ENCODE assay signal across 8 cellular contexts in the genomic region with DNA sequence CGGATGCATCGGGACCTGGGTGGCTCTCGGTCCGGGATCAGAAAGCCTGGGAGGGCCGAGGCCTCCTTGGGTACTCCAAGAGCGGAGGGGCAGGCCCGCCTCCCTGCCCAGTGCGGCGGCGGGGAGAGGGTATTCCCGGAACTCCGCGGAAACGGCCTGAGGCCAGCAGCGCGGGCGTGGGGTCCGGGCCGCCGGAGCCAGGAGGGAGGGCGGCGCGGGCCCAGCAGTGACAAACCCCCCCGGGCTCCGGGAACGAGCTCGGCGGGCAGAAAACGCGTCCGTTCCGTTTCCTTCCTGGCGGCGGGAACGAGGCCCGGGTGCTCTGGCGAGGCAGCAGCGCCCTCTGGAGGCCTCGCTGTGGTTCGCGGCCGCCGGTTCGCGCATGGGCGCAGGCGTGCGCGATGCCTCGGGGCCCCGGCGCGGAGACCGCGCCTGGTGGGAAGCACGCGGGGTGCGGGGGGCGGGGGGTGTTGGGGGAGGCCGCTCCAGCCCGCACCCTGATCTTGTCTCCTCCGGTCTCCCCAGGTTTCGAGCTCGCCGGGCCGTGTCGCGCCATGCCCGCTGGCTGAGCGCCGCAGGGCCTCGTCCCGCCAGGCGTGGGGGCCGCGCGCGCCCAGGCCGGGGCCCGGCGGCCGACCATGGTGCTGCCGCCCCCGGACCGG. TPM values are rescaled to one million over a fixed set of nuclear protein-coding genes. Genes with fewer than 3 reads are reported as not detected.
DNase-seq lines count a peak whose midpoint lies in the region; ATAC-seq, FAIRE-seq and TF ChIP-seq lines count a peak whose summit lies in the region.

No MANE protein-coding gene starts in this region.

- peak overlapping the region; percentile 85 for H3K4me2 ChIP-seq in HepG2 (ENCODE audit: low read depth, low read length)

- no peak overlapping the region for H2AFZ ChIP-seq in HepG2 (ENCODE audit: low read length)

- peak; percentile 98 for TF ChIP-seq RAD21 in HepG2 (CRISPR knock-in tag; IDR thresholded peaks at IDR 0.05)

- CTCF ChIA-PET in HepG2 (lab: Yijun Ruan, JAX; ENCODE audit: low intra/inter-chr PET ratio, low total read pairs) = interaction anchor here (1.1 to 4.1 kb wide), 3 partner anchors 38 to 80 kb away, joined by 3 to 15 read pairs (median 10); a partner anchor contains a TSS

- H3K27me3 ChIP-seq in HepG2 (ENCODE audit: control insufficient read depth in 1 of 2, insufficient read depth in 2 of 2, low read length in 2 of 2) = peaks cover 1 to 21% of the 10 kb centered on the region in 2 experiments; a peak in 4 of 5 replicates

- H3K4me3 Mint-ChIP-seq in activated CD4-positive, alpha-beta T cell treated with anti-CD3 and anti-CD28 coated beads, Interleukin-2, amount 10 ng/mL, durations not matched to agents 24 days and 14 days = peak overlapping the region; percentile 84

- intact Hi-C loops in activated CD4-positive, alpha-beta T cell treated with anti-CD3 and anti-CD28 coated beads, Interleukin-2, amount 10 ng/mL, durations not matched to agents 24 days and 14 days (cut with micrococcal nuclease) = loop anchor here (2.0 to 10.0 kb wide), 2 partner anchors 54 to 158 kb away; a partner anchor contains a TSS
- intact Hi-C loops in HepG2 (cut with micrococcal nuclease; ENCODE audit: unreplicated experiment) = loop anchor here (2.0 kb wide), 1 partner anchor 48 kb away; no protein-coding TSS in a partner anchor

- BruUV-seq in HepG2 (replicated peaks; lab: Mats Ljungman, UMichigan) = no TSS peak

- H3K4me3 ChIP-seq in coronary artery (peak overlapping the region; percentile 96), HepG2 (replicated peaks in 1 of 3; ENCODE audit: insufficient read depth in 1 of 3, low read depth in 2 of 3, low read length in 3 of 3) (peak overlapping the region; percentile 79 to 89 (median 80); a peak in 5 of 6 replicates)

- DNase-seq in ACHN = peak; percentile 66
- DNase-seq in GM20000 (ENCODE audit: low spot score) = peak; percentile 99
- DNase-seq in NCI-H2227 (lab: John Stamatoyannopoulos, UW; ENCODE audit: unreplicated experiment) = peak; percentile 85
- peak; percentile 96 for DNase-seq in activated CD4-positive, alpha-beta T cell treated with anti-CD3 and anti-CD28 coated beads, Interleukin-2, amount 10 ng/mL, durations not matched to agents 24 days and 14 days
- no peak for DNase-seq in coronary artery (ENCODE audit: low spot score)
- DNase-seq in HepG2 (ENCODE audit: low spot score) = peak; percentile 38
- peak; percentile 80 for DNase-seq in stimulated activated CD4-positive, alpha-beta T cell treated with anti-CD3 and anti-CD28 coated beads, Interleukin-1b, Interleukin-23, amount 100 ng/mL, for 48 hours

- peak overlapping the region in 1 of 2 donors; percentile 68 for H3K27ac ChIP-seq in coronary artery
- peak overlapping the region; percentile 51 for H3K27ac ChIP-seq in HepG2 (ENCODE audit: extremely low read length, insufficient read depth, low read length)

- H3K4me1 ChIP-seq in HepG2 (ENCODE audit: insufficient read depth, low read length) = peaks cover 44% of the 10 kb centered on the region

- peaks cover 12% of the 10 kb centered on the region for H3K4me1 Mint-ChIP-seq in activated CD4-positive, alpha-beta T cell treated with anti-CD3 and anti-CD28 coated beads, Interleukin-2, amount 10 ng/mL, durations not matched to agents 24 days and 14 days

- no peaks in the 10 kb centered on the region for H3K9me3 Mint-ChIP-seq in activated CD4-positive, alpha-beta T cell treated with anti-CD3 and anti-CD28 coated beads, Interleukin-2, amount 10 ng/mL, durations not matched to agents 24 days and 14 days

- H3K36me3 ChIP-seq in HepG2 (replicated peaks in 1 of 2; ENCODE audit: control insufficient read depth in 1 of 2, insufficient read depth in 2 of 2, low read length in 2 of 2) = 0 out of 5 replicates have a peak, but pooled peaks cover 0 to 6% of the 10 kb centered on the region in 2 experiments

- 52% methylated on average over 10 of the region's 85 CpGs for WGBS in HepG2 (ENCODE audit: low lambda C conversion rate)

- H3K27me3 Mint-ChIP-seq in activated CD4-positive, alpha-beta T cell treated with anti-CD3 and anti-CD28 coated beads, Interleukin-2, amount 10 ng/mL, durations not matched to agents 24 days and 14 days = peaks cover 24% of the 10 kb centered on the region

- H3K36me3 Mint-ChIP-seq in activated CD4-positive, alpha-beta T cell treated with anti-CD3 and anti-CD28 coated beads, Interleukin-2, amount 10 ng/mL, durations not matched to agents 24 days and 14 days (ENCODE audit: low read depth) = peaks cover 5% of the 10 kb centered on the region

- no peak for FAIRE-seq in HepG2 (lab: Jason Lieb, UNC)

- no peak overlapping the region for H3K27ac Mint-ChIP-seq in activated CD4-positive, alpha-beta T cell treated with anti-CD3 and anti-CD28 coated beads, Interleukin-2, amount 10 ng/mL, durations not matched to agents 24 days and 14 days

- no peaks in the 10 kb centered on the region for H3K9me3 ChIP-seq in HepG2 (ENCODE audit: low read length)

- no peaks in the 10 kb centered on the region for H3K79me2 ChIP-seq in HepG2 (ENCODE audit: insufficient read depth, low read length)

- TF ChIP-seq EP300 in HepG2 (IDR thresholded peaks at IDR 0.05; ENCODE audit: low read depth in 2 of 2, low read length in 2 of 2) = no peak
- no peak for TF ChIP-seq EP300 in HepG2 (CRISPR knock-in tag; IDR thresholded peaks at IDR 0.05; ENCODE audit: borderline replicate concordance)

- in situ Hi-C loops in ACHN (cut with HindIII; ENCODE audit: low pct_ligation_motif_present, low pct_unique_long_range_greater_than_20kb, low sequenced_read_pairs) = no loop called here
- in situ Hi-C loops in HepG2 (cut with HindIII; ENCODE audit: extremely low pct_ligation_motif_present, low pct_unique_long_range_greater_than_20kb) = loop anchor here (5.0 kb wide), 2 partner anchors 41 to 106 kb away; a partner anchor contains a TSS

- POLR2A ChIA-PET in HepG2 (lab: Yijun Ruan, JAX) = interaction anchor here (1.0 to 1.7 kb wide), 4 partner anchors 28 to 47 kb away, joined by 4 to 10 read pairs (median 8); no protein-coding TSS in a partner anchor

- TF ChIP-seq CTCF in GM20000 (IDR thresholded peaks at IDR 0.05; ENCODE audit: extremely low read depth, missing control alignments) (peak; percentile 96), coronary artery (IDR thresholded peaks at IDR 0.05) (peak; percentile 86), HepG2 (CRISPR knock-in tag; IDR thresholded peaks at IDR 0.05) (peak; percentile 93)

- no peak; a peak in 1 of 4 replicates for TF ChIP-seq POLR2A in HepG2 (IDR thresholded peaks at IDR 0.05; ENCODE audit: insufficient read depth in 1 of 2, low read depth in 2 of 2, low read length in 2 of 2)

- H4K20me1 ChIP-seq in HepG2 (ENCODE audit: insufficient read depth, low read length) = no peaks in the 10 kb centered on the region

- peak overlapping the region; percentile 76 for H3K9ac ChIP-seq in HepG2 (ENCODE audit: insufficient read depth, low read depth, low read length)

- peak; percentile 50 for ATAC-seq in HepG2
- ATAC-seq in GM21529 (IDR thresholded peaks at IDR 0.05; ENCODE audit: unreplicated experiment) = no peak

RNA-seq across cellular contexts. Expression of a gene that starts 1.9 kb away (rescaled TPM):
- 9.1 and 10.3 TPM in 2 replicates for total RNA-seq in activated CD4-positive, alpha-beta T cell treated with anti-CD3 and anti-CD28 coated beads, Interleukin-2, amount 10 ng/mL, durations not matched to agents 24 days and 14 days
- total RNA-seq in HepG2 (2016; rRNA removed; fragmentation: Illumina TruSeq; extraction: Trizol) = 10.8 and 19.0 TPM in 2 replicates
- total RNA-seq in HepG2 (2016; cell fraction: cytosol; rRNA removed; fragmentation: Illumina TruSeq; extraction: Trizol; ENCODE audit: low read depth) = 11.9 and 15.2 TPM in 2 replicates
- total RNA-seq in HepG2 (2016; cell fraction: insoluble cytoplasmic fraction; rRNA removed; fragmentation: Illumina TruSeq; extraction: Trizol) = 12.1 and 17.9 TPM in 2 replicates
- 21.1 and 26.4 TPM in 2 replicates for total RNA-seq in HepG2 (2016; cell fraction: membrane; rRNA removed; fragmentation: Illumina TruSeq; extraction: Trizol)
- total RNA-seq in HepG2 (2016; cell fraction: nucleus; rRNA removed; fragmentation: Illumina TruSeq; extraction: Trizol) = 8.8 and 9.1 TPM in 2 replicates
- 6.6 and 10.9 TPM in 2 replicates for polyA plus RNA-seq in HepG2 (2011; rRNA removed)
- polyA plus RNA-seq in HepG2 (2011; cell fraction: cytosol; rRNA removed) = 11.8 and 25.5 TPM in 2 replicates
- polyA plus RNA-seq in HepG2 (2011; cell fraction: nucleus; rRNA removed) = 16.5 and 16.6 TPM in 2 replicates
- polyA plus RNA-seq in HepG2 (2012) = 4.0 and 4.3 TPM in 2 replicates
- 8.8 and 9.5 TPM in 2 replicates for polyA plus RNA-seq in HepG2 (2016; cell fraction: cytosol; fragmentation: Illumina TruSeq; extraction: Trizol; ENCODE audit: low read depth)
- polyA plus RNA-seq in HepG2 (2016; cell fraction: insoluble cytoplasmic fraction; fragmentation: Illumina TruSeq; extraction: Trizol; ENCODE audit: low read depth) = 8.7 and 9.4 TPM in 2 replicates
- 13.5 TPM in 2 replicates for polyA plus RNA-seq in HepG2 (2016; cell fraction: membrane; fragmentation: Illumina TruSeq; extraction: Trizol; ENCODE audit: low read depth)
- 12.3 and 13.5 TPM in 2 replicates for polyA plus RNA-seq in HepG2 (2016; cell fraction: nucleus; fragmentation: Illumina TruSeq; extraction: Trizol; ENCODE audit: insufficient read depth, low read depth)
- 0.82 and 39.5 TPM in 2 replicates for polyA minus RNA-seq in HepG2 (2011; rRNA and poly(A)+ RNA removed; ENCODE audit: low replicate concordance)
- polyA minus RNA-seq in HepG2 (2011; cell fraction: cytosol; rRNA and poly(A)+ RNA removed) = 12.8 and 13.8 TPM in 2 replicates
- polyA minus RNA-seq in HepG2 (2011; cell fraction: nucleus; rRNA and poly(A)+ RNA removed) = 4.1 and 4.5 TPM in 2 replicates

RNA-seq across cellular contexts. Expression of a gene that starts 37.3 kb away (rescaled TPM):
- 41.4 and 43.3 TPM in 2 replicates for total RNA-seq in activated CD4-positive, alpha-beta T cell treated with anti-CD3 and anti-CD28 coated beads, Interleukin-2, amount 10 ng/mL, durations not matched to agents 24 days and 14 days
- total RNA-seq in HepG2 (2016; rRNA removed; fragmentation: Illumina TruSeq; extraction: Trizol) = 20.7 and 27.4 TPM in 2 replicates
- 9.2 and 10.3 TPM in 2 replicates for total RNA-seq in HepG2 (2016; cell fraction: cytosol; rRNA removed; fragmentation: Illumina TruSeq; extraction: Trizol; ENCODE audit: low read depth)
- 21.2 and 28.4 TPM in 2 replicates for total RNA-seq in HepG2 (2016; cell fraction: insoluble cytoplasmic fraction; rRNA removed; fragmentation: Illumina TruSeq; extraction: Trizol)
- 12.9 and 13.8 TPM in 2 replicates for total RNA-seq in HepG2 (2016; cell fraction: membrane; rRNA removed; fragmentation: Illumina TruSeq; extraction: Trizol)
- 15.9 and 16.8 TPM in 2 replicates for total RNA-seq in HepG2 (2016; cell fraction: nucleus; rRNA removed; fragmentation: Illumina TruSeq; extraction: Trizol)
- 5.7 and 7.3 TPM in 2 replicates for polyA plus RNA-seq in HepG2 (2011; rRNA removed)
- polyA plus RNA-seq in HepG2 (2011; cell fraction: cytosol; rRNA removed) = 4.1 and 10.9 TPM in 2 replicates
- polyA plus RNA-seq in HepG2 (2011; cell fraction: nucleus; rRNA removed) = 20.8 and 27.4 TPM in 2 replicates
- 4.5 and 5.0 TPM in 2 replicates for polyA plus RNA-seq in HepG2 (2012)
- polyA plus RNA-seq in HepG2 (2016; cell fraction: cytosol; fragmentation: Illumina TruSeq; extraction: Trizol; ENCODE audit: low read depth) = 5.8 and 6.5 TPM in 2 replicates
- polyA plus RNA-seq in HepG2 (2016; cell fraction: insoluble cytoplasmic fraction; fragmentation: Illumina TruSeq; extraction: Trizol; ENCODE audit: low read depth) = 20.9 and 21.6 TPM in 2 replicates
- 9.6 and 10.0 TPM in 2 replicates for polyA plus RNA-seq in HepG2 (2016; cell fraction: membrane; fragmentation: Illumina TruSeq; extraction: Trizol; ENCODE audit: low read depth)
- 36.1 and 37.5 TPM in 2 replicates for polyA plus RNA-seq in HepG2 (2016; cell fraction: nucleus; fragmentation: Illumina TruSeq; extraction: Trizol; ENCODE audit: insufficient read depth, low read depth)
- 12.1 and 23.1 TPM in 2 replicates for polyA minus RNA-seq in HepG2 (2011; rRNA and poly(A)+ RNA removed; ENCODE audit: low replicate concordance)
- 2.8 and 5.5 TPM in 2 replicates for polyA minus RNA-seq in HepG2 (2011; cell fraction: cytosol; rRNA and poly(A)+ RNA removed)
- 7.3 and 9.0 TPM in 2 replicates for polyA minus RNA-seq in HepG2 (2011; cell fraction: nucleus; rRNA and poly(A)+ RNA removed)

RNA-seq across cellular contexts. Expression of a gene that starts 41.6 kb away (rescaled TPM):
- 99.3 and 110 TPM in 2 replicates for total RNA-seq in activated CD4-positive, alpha-beta T cell treated with anti-CD3 and anti-CD28 coated beads, Interleukin-2, amount 10 ng/mL, durations not matched to agents 24 days and 14 days
- total RNA-seq in HepG2 (2016; rRNA removed; fragmentation: Illumina TruSeq; extraction: Trizol) = 53.9 and 59.7 TPM in 2 replicates
- 18.2 and 27.4 TPM in 2 replicates for total RNA-seq in HepG2 (2016; cell fraction: cytosol; rRNA removed; fragmentation: Illumina TruSeq; extraction: Trizol; ENCODE audit: low read depth)
- 53.1 and 55.2 TPM in 2 replicates for total RNA-seq in HepG2 (2016; cell fraction: insoluble cytoplasmic fraction; rRNA removed; fragmentation: Illumina TruSeq; extraction: Trizol)
- 23.1 and 27.8 TPM in 2 replicates for total RNA-seq in HepG2 (2016; cell fraction: membrane; rRNA removed; fragmentation: Illumina TruSeq; extraction: Trizol)
- 25.3 and 26.5 TPM in 2 replicates for total RNA-seq in HepG2 (2016; cell fraction: nucleus; rRNA removed; fragmentation: Illumina TruSeq; extraction: Trizol)
- polyA plus RNA-seq in HepG2 (2011; rRNA removed) = 59.5 and 62.2 TPM in 2 replicates
- polyA plus RNA-seq in HepG2 (2011; cell fraction: cytosol; rRNA removed) = 27.8 and 82.6 TPM in 2 replicates
- polyA plus RNA-seq in HepG2 (2011; cell fraction: nucleus; rRNA removed) = 47.3 and 55.5 TPM in 2 replicates
- polyA plus RNA-seq in HepG2 (2012) = 46.4 and 49.2 TPM in 2 replicates
- 85.4 and 115 TPM in 2 replicates for polyA plus RNA-seq in HepG2 (2016; cell fraction: cytosol; fragmentation: Illumina TruSeq; extraction: Trizol; ENCODE audit: low read depth)
- 142 and 159 TPM in 2 replicates for polyA plus RNA-seq in HepG2 (2016; cell fraction: insoluble cytoplasmic fraction; fragmentation: Illumina TruSeq; extraction: Trizol; ENCODE audit: low read depth)
- polyA plus RNA-seq in HepG2 (2016; cell fraction: membrane; fragmentation: Illumina TruSeq; extraction: Trizol; ENCODE audit: low read depth) = 67.3 and 82.2 TPM in 2 replicates
- polyA plus RNA-seq in HepG2 (2016; cell fraction: nucleus; fragmentation: Illumina TruSeq; extraction: Trizol; ENCODE audit: insufficient read depth, low read depth) = 136 and 137 TPM in 2 replicates
- polyA minus RNA-seq in HepG2 (2011; rRNA and poly(A)+ RNA removed; ENCODE audit: low replicate concordance) = 24.8 and 136 TPM in 2 replicates
- polyA minus RNA-seq in HepG2 (2011; cell fraction: cytosol; rRNA and poly(A)+ RNA removed) = 20.6 and 28.4 TPM in 2 replicates
- polyA minus RNA-seq in HepG2 (2011; cell fraction: nucleus; rRNA and poly(A)+ RNA removed) = 4.7 and 11.8 TPM in 2 replicates

RNA-seq across cellular contexts. Expression of a gene that starts 53.7 kb away (rescaled TPM):
- total RNA-seq in activated CD4-positive, alpha-beta T cell treated with anti-CD3 and anti-CD28 coated beads, Interleukin-2, amount 10 ng/mL, durations not matched to agents 24 days and 14 days = 0.37 and 0.43 TPM in 2 replicates
- total RNA-seq in HepG2 (2016; rRNA removed; fragmentation: Illumina TruSeq; extraction: Trizol) = 32.1 and 37.9 TPM in 2 replicates
- 22.2 and 30.3 TPM in 2 replicates for total RNA-seq in HepG2 (2016; cell fraction: cytosol; rRNA removed; fragmentation: Illumina TruSeq; extraction: Trizol; ENCODE audit: low read depth)
- total RNA-seq in HepG2 (2016; cell fraction: insoluble cytoplasmic fraction; rRNA removed; fragmentation: Illumina TruSeq; extraction: Trizol) = 29.1 and 37.9 TPM in 2 replicates
- 30.8 and 36.2 TPM in 2 replicates for total RNA-seq in HepG2 (2016; cell fraction: membrane; rRNA removed; fragmentation: Illumina TruSeq; extraction: Trizol)
- 14.7 and 15.4 TPM in 2 replicates for total RNA-seq in HepG2 (2016; cell fraction: nucleus; rRNA removed; fragmentation: Illumina TruSeq; extraction: Trizol)
- polyA plus RNA-seq in HepG2 (2011; rRNA removed) = 18.0 and 31.6 TPM in 2 replicates
- 18.1 and 57.4 TPM in 2 replicates for polyA plus RNA-seq in HepG2 (2011; cell fraction: cytosol; rRNA removed)
- 37.9 and 74.0 TPM in 2 replicates for polyA plus RNA-seq in HepG2 (2011; cell fraction: nucleus; rRNA removed)
- polyA plus RNA-seq in HepG2 (2012) = 3.6 and 7.4 TPM in 2 replicates
- 34.0 and 41.4 TPM in 2 replicates for polyA plus RNA-seq in HepG2 (2016; cell fraction: cytosol; fragmentation: Illumina TruSeq; extraction: Trizol; ENCODE audit: low read depth)
- 44.2 and 51.5 TPM in 2 replicates for polyA plus RNA-seq in HepG2 (2016; cell fraction: insoluble cytoplasmic fraction; fragmentation: Illumina TruSeq; extraction: Trizol; ENCODE audit: low read depth)
- polyA plus RNA-seq in HepG2 (2016; cell fraction: membrane; fragmentation: Illumina TruSeq; extraction: Trizol; ENCODE audit: low read depth) = 41.2 and 43.7 TPM in 2 replicates
- 39.7 and 41.0 TPM in 2 replicates for polyA plus RNA-seq in HepG2 (2016; cell fraction: nucleus; fragmentation: Illumina TruSeq; extraction: Trizol; ENCODE audit: insufficient read depth, low read depth)
- 21.4 and 23.6 TPM in 2 replicates for polyA minus RNA-seq in HepG2 (2011; rRNA and poly(A)+ RNA removed; ENCODE audit: low replicate concordance)
- 8.4 and 15.7 TPM in 2 replicates for polyA minus RNA-seq in HepG2 (2011; cell fraction: cytosol; rRNA and poly(A)+ RNA removed)
- polyA minus RNA-seq in HepG2 (2011; cell fraction: nucleus; rRNA and poly(A)+ RNA removed) = 2.2 and 7.5 TPM in 2 replicates
